1 cellular context compared by ENCODE assay signal in genomic region chr3:66386925-66387650, GRCh38.
TF ChIP-seq lines count a peak whose summit lies in the region.

No MANE protein-coding gene starts in this region.

TF ChIP-seq in WTC11, 78 proteins besides CTCF, POLR2A, EP300 and RAD21 (continued from another document):
- TF ChIP-seq ATF2 (CRISPR knock-in tag; IDR thresholded peaks at IDR 0.05; ENCODE audit: borderline replicate concordance, low read depth): no peak
